Comparison of ENCODE assay signal across 7 cellular contexts in the genomic region with DNA sequence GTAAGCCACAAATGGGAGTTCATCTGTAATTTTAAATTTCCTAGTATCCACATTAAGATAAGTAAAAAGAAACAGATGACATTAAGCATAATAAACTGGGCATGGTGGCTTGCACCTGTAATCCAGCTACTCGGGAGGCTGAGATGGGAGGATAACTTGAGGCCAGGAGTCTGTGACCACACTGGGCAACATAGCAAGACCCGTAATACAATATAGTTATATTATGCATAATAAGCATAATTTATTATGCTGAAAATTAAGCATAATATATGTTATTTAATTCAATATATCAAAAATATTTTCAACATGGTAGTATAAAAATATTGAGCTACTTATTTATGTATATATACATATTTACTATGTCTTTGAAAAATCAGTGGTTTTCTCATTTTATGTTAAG.
"Had no signal": no experiment of that assay in that cellular context is flagged by ENCODE, and none has a peak within 500 bp of the region (broad histone marks: within the 10 kb centered on the region; RNA-seq: fewer than 3 reads in every experiment).

No MANE protein-coding gene starts in this region.

- FAIRE-seq: H1, H54, HTR-8/SVneo had no signal

- H3K27ac Mint-ChIP-seq: GM23338, H9 had no signal

- H3K4me2 ChIP-seq: GM23338 had no signal

- DNase-seq: H9, HCEC 1CT, KG1 had no signal

- H3K4me3 ChIP-seq: GM23338 had no signal

- H3K9me3 Mint-ChIP-seq: GM23338, H9 had no signal

- H3K4me3 Mint-ChIP-seq: GM23338, H9 had no signal

- H2AFZ ChIP-seq: GM23338 had no signal
